In genomic region chr11:35418282-35418846, GRCh38 we compare ENCODE assay signal across 10 cellular contexts. TPM values are rescaled to one million over a fixed set of nuclear protein-coding genes. Genes with fewer than 3 reads are reported as not detected.
DNase-seq lines count a peak whose midpoint lies in the region; ATAC-seq and TF ChIP-seq lines count a peak whose summit lies in the region.
"Had no signal": no experiment of that assay in that cellular context is flagged by ENCODE, and none has a peak within 500 bp of the region (broad histone marks: within the 10 kb centered on the region; RNA-seq: fewer than 3 reads in every experiment).

No MANE protein-coding gene starts in this region.

- H3K9me3 ChIP-seq in heart left ventricle: no peaks in the 10 kb centered on the region
- H3K9me3 ChIP-seq in lower lobe of right lung: no peaks in the 10 kb centered on the region
- H3K9me3 ChIP-seq in vagina: no peaks in the 10 kb centered on the region
- no peaks in the 10 kb centered on the region for H3K9me3 ChIP-seq in colonic mucosa

- H3K4me1 ChIP-seq in heart left ventricle (peaks cover 0 to 29% (median 10%) of the 10 kb centered on the region in 12 donors), lower lobe of right lung (peaks cover 19% of the 10 kb centered on the region), vagina (peaks cover 24% of the 10 kb centered on the region), colonic mucosa (peaks cover 9% of the 10 kb centered on the region)

- no peak overlapping the region for H3K9ac ChIP-seq in colonic mucosa (ENCODE audit: low read depth in 2 of 2, low read length in 2 of 2)

- DNase-seq in heart left ventricle (no peak), cardiac septum (ENCODE audit: low spot score) (no peak), lower lobe of right lung (peak; percentile 50), vagina (ENCODE audit: extremely low spot score in 2 of 2) (no peak), colonic mucosa (no peak), left colon (no peak), GM13976 (ENCODE audit: low spot score) (no peak)
- peak; percentile 26 for DNase-seq in activated naive CD8-positive, alpha-beta T cell treated with anti-CD3 and anti-CD28 coated beads for 36 hours
- DNase-seq: activated gamma-delta T cell treated with Interleukin-2 at 50 U/mL for 16 hours had no signal

- no peaks in the 10 kb centered on the region for H3K9me3 Mint-ChIP-seq in activated naive CD8-positive, alpha-beta T cell treated with anti-CD3 and anti-CD28 coated beads for 36 hours

- H3K4me1 Mint-ChIP-seq in activated naive CD8-positive, alpha-beta T cell treated with anti-CD3 and anti-CD28 coated beads for 36 hours: peaks cover 8% of the 10 kb centered on the region

- peak overlapping the region; percentile 66 for H3K4me3 Mint-ChIP-seq in activated naive CD8-positive, alpha-beta T cell treated with anti-CD3 and anti-CD28 coated beads for 36 hours

- no peak overlapping the region for H3K27ac ChIP-seq in heart left ventricle
- H3K27ac ChIP-seq in lower lobe of right lung: no peak overlapping the region
- H3K27ac ChIP-seq in vagina: no peak overlapping the region
- H3K27ac ChIP-seq in colonic mucosa: no peak overlapping the region

- H3K27ac Mint-ChIP-seq in activated naive CD8-positive, alpha-beta T cell treated with anti-CD3 and anti-CD28 coated beads for 36 hours: no peak overlapping the region

- ATAC-seq in heart left ventricle (peak in 1 of 4 donors; percentile 17), lower lobe of right lung (peak; percentile 51 to 63), left colon (no peak)
- ATAC-seq: K562 had no signal

- WGBS in heart left ventricle, 4 donors: 11 to 34% (median 24%) methylated on average over 29 of the region's 29 CpGs

- intact Hi-C loops in heart left ventricle (cut with DNase I): loop anchor here in 1 of 10 donors (10.0 kb wide), 1 partner anchor 904 kb away; the partner anchor contains the start of gene ELF5
- intact Hi-C loops in cardiac septum (cut with DNase I): no loop called here
- intact Hi-C loops in lower lobe of right lung (cut with DNase I): no loop called here
- intact Hi-C loops in vagina (cut with DNase I): no loop called here
- intact Hi-C loops in colonic mucosa (cut with DNase I): no loop called here
- intact Hi-C loops in left colon (cut with DNase I, micrococcal nuclease): no loop called here

- peaks cover 90% of the 10 kb centered on the region for H3K27me3 Mint-ChIP-seq in activated naive CD8-positive, alpha-beta T cell treated with anti-CD3 and anti-CD28 coated beads for 36 hours

- H3K36me3 ChIP-seq in heart left ventricle (no peaks in the 10 kb centered on the region), lower lobe of right lung (no peaks in the 10 kb centered on the region), vagina (no peaks in the 10 kb centered on the region), colonic mucosa (no peaks in the 10 kb centered on the region)

- in situ Hi-C loops in GM13976 (cut with MboI; ENCODE audit: low sequenced_read_pairs, unreplicated experiment): loop anchor here (10.0 kb wide), 1 partner anchor 834 kb away; no protein-coding TSS in a partner anchor

- H3K36me3 Mint-ChIP-seq in activated naive CD8-positive, alpha-beta T cell treated with anti-CD3 and anti-CD28 coated beads for 36 hours: no peaks in the 10 kb centered on the region

- peak overlapping the region in 11 of 12 donors; percentile 38 to 59 (median 50) for H3K4me3 ChIP-seq in heart left ventricle
- peak overlapping the region; percentile 54 for H3K4me3 ChIP-seq in lower lobe of right lung
- peak overlapping the region; percentile 43 to 47 for H3K4me3 ChIP-seq in vagina
- no peak overlapping the region for H3K4me3 ChIP-seq in colonic mucosa
- H3K4me3 ChIP-seq: K562 had no signal

- TF ChIP-seq CTCF in heart left ventricle (IDR thresholded peaks at IDR 0.05) (no peak), lower lobe of right lung (IDR thresholded peaks at IDR 0.05) (no peak), vagina (IDR thresholded peaks at IDR 0.05) (no peak), colonic mucosa (IDR thresholded peaks at IDR 0.05) (no peak), GM13976 (IDR thresholded peaks at IDR 0.05; ENCODE audit: borderline replicate concordance, control extremely low read depth, extremely low read depth, insufficient read depth, missing control alignments) (no peak)

- no peak for TF ChIP-seq POLR2A in heart left ventricle (IDR thresholded peaks at IDR 0.05)
- no peak for TF ChIP-seq POLR2A in vagina (IDR thresholded peaks at IDR 0.05)

- H3K27me3 ChIP-seq in heart left ventricle (peaks cover 0 to 89% (median 39%) of the 10 kb centered on the region in 9 donors), lower lobe of right lung (ENCODE audit: low read depth) (peaks cover 51% of the 10 kb centered on the region), vagina (no peaks in the 10 kb centered on the region), colonic mucosa (peaks cover 54% of the 10 kb centered on the region)

RNA-seq across cellular contexts. Expression of gene SLC1A2, which starts 1.0 kb away (rescaled TPM):
- total RNA-seq in heart left ventricle: 10 to 100 TPM in 3 of 9 donors, 1 to 10 TPM in 6; 2.4 to 23.5 (median 6.3) TPM
- 1 to 10 TPM in 1 of 2 donors, under 1 TPM in 1; 0.80 to 2.0 TPM for polyA plus RNA-seq in heart left ventricle
- total RNA-seq in cardiac septum: 8.8 TPM
- under 1 TPM in 1 of 2 experiments, not detected in 1; 0.08 TPM for total RNA-seq in activated naive CD8-positive, alpha-beta T cell treated with anti-CD3 and anti-CD28 coated beads for 36 hours
- total RNA-seq in lower lobe of right lung: 3.4 TPM
- total RNA-seq in vagina: 4.7 TPM
- total RNA-seq in colonic mucosa: under 1 TPM; 0.10 to 0.13 TPM
- under 1 TPM; 0.43 to 0.50 TPM for total RNA-seq in left colon

Comparison
In these comparisons a context has a peak if more than half of its experiments do, and no peak if none do; other contexts are left out.
1. DNase-seq: peak in activated naive CD8-positive, alpha-beta T cell treated with anti-CD3 and anti-CD28 coated beads for 36 hours (single experiment) and lower lobe of right lung (single experiment); none in heart left ventricle (0 of 5), cardiac septum (single experiment), vagina (0 of 2), colonic mucosa (single experiment), left colon (0 of 2) and GM13976 (single experiment).